16 cellular contexts compared by ENCODE assay signal in the genomic region with DNA sequence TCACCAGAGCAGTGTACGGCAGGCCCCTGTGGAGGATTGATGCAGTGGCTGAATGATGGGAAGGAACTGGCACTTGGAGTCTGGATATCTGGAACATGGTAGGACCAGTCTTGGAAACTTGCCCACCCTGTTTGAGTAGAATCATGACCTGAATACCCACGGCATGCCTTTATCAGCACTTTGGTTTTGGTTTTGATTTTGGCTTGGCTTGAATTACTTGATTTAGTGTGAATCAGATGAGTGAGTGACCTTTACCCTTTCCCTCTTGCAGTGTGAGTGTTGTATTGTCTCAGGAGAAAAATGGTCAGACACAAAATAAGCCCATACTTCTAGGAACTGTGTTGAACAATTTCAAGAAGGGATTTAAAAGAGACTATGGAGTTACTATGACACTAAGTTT.
DNase-seq lines count a peak whose midpoint lies in the region; ATAC-seq and FAIRE-seq lines count a peak whose summit lies in the region.
"Had no signal": no experiment of that assay in that cellular context is flagged by ENCODE, and none has a peak within 500 bp of the region (broad histone marks: within the 10 kb centered on the region; RNA-seq: fewer than 3 reads in every experiment).

No MANE protein-coding gene starts in this region.

- peak; percentile 74 for FAIRE-seq in GM19239 (lab: Jason Lieb, UNC)

- ATAC-seq in HG03139 (IDR thresholded peaks at IDR 0.05; ENCODE audit: unreplicated experiment) (peak; percentile 3), GM18907 (IDR thresholded peaks at IDR 0.05; ENCODE audit: unreplicated experiment) (no peak), GM18519 (IDR thresholded peaks at IDR 0.05; ENCODE audit: low FRiP score, unreplicated experiment) (no peak)
- ATAC-seq: Right ventricle myocardium inferior had no signal

- DNase-seq in GM19239 (ENCODE audit: insufficient read length, low spot score) (no peak), glomerular visceral epithelial cell (ENCODE audit: extremely low spot score) (peak; percentile 7), D341Med (ENCODE audit: low spot score) (no peak)
- no peak for DNase-seq in activated CD4-positive, alpha-beta T cell treated with anti-CD3 and anti-CD28 coated beads, Interleukin-2, amount 50 U/mL, for 48 hours
- DNase-seq: BE2C; CD4-positive, alpha-beta T cell; GM23248; HCEC 1CT; NCI-H1048; NCI-H2081 treated with DMSO at 0.1 percent for 48 hours; NCI-H510A treated with DMSO at 0.1 percent for 48 hours; Peyer's patch had no signal
